ENCODE assay signal across 3 cellular contexts in genomic region chr6:163333686-163334085, GRCh38.
A peak's percentile ranks its signal among the peaks of the same experiment; 100 is the strongest.
TF ChIP-seq lines count a peak whose summit lies in the region.

No MANE protein-coding gene starts in this region.

TF ChIP-seq in liver, 16 proteins besides CTCF, POLR2A, EP300 and RAD21 (continued from another document):
- TF ChIP-seq ZBTB33 (IDR thresholded peaks at IDR 0.05): no peak
- peak; percentile 11 for TF ChIP-seq MAX (IDR thresholded peaks at IDR 0.05)

TF ChIP-seq in HepG2, 621 proteins besides CTCF, POLR2A, EP300 and RAD21 (continued from another document and continues in another):
- TF ChIP-seq STAT6 (CRISPR knock-in tag; IDR thresholded peaks at IDR 0.05; ENCODE audit: borderline replicate concordance): no peak
- no peak for TF ChIP-seq ZNF878 (CRISPR knock-in tag; IDR thresholded peaks at IDR 0.05)
- no peak for TF ChIP-seq XBP1 (CRISPR knock-in tag; IDR thresholded peaks at IDR 0.05)
- TF ChIP-seq KIAA2018 (CRISPR knock-in tag; IDR thresholded peaks at IDR 0.05; ENCODE audit: borderline replicate concordance): no peak
- TF ChIP-seq STAT5B (CRISPR knock-in tag; IDR thresholded peaks at IDR 0.05): no peak

TF ChIP-seq in SK-N-SH treated with all-trans-retinoic acid at 6 μM for 48 hours, 23 proteins besides CTCF, POLR2A, EP300 and RAD21 (continued from another document):
- TF ChIP-seq PATZ1 (CRISPR knock-in tag; IDR thresholded peaks at IDR 0.05; ENCODE audit: borderline replicate concordance) (no peak), ARNTL (CRISPR knock-in tag; IDR thresholded peaks at IDR 0.05; ENCODE audit: borderline replicate concordance, low read depth) (no peak), BACH2 (CRISPR knock-in tag; IDR thresholded peaks at IDR 0.05; ENCODE audit: borderline replicate concordance) (no peak), ZNF70 (CRISPR knock-in tag; IDR thresholded peaks at IDR 0.05) (no peak), POU6F1 (CRISPR knock-in tag; IDR thresholded peaks at IDR 0.05; ENCODE audit: borderline replicate concordance, low read depth) (no peak), TOX (CRISPR knock-in tag; IDR thresholded peaks at IDR 0.05; ENCODE audit: borderline replicate concordance) (no peak)
